ENCODE assay signal across 10 cellular contexts in genomic region chr4:140556372-140557085, GRCh38. TPM values are rescaled to one million over a fixed set of nuclear protein-coding genes. Genes with fewer than 3 reads are reported as not detected.
DNase-seq lines count a peak whose midpoint lies in the region; ATAC-seq and TF ChIP-seq lines count a peak whose summit lies in the region.
"Had no signal": no experiment of that assay in that cellular context is flagged by ENCODE, and none has a peak within 500 bp of the region (broad histone marks: within the 10 kb centered on the region; RNA-seq: fewer than 3 reads in every experiment).

No MANE protein-coding gene starts in this region.

- H3K9me3 Mint-ChIP-seq in activated CD4-positive, alpha-beta T cell treated with anti-CD3 and anti-CD28 coated beads, Interleukin-2, amount 10 ng/mL, durations not matched to agents 7 days and 5 days: no peaks in the 10 kb centered on the region

- intact Hi-C loops in mucosa of descending colon (cut with DNase I, micrococcal nuclease): no loop called here

- peaks cover 2% of the 10 kb centered on the region for H3K36me3 Mint-ChIP-seq in activated CD4-positive, alpha-beta T cell treated with anti-CD3 and anti-CD28 coated beads, Interleukin-2, amount 10 ng/mL, durations not matched to agents 7 days and 5 days (ENCODE audit: low read depth)

- peaks cover 28% of the 10 kb centered on the region for H3K27me3 Mint-ChIP-seq in activated CD4-positive, alpha-beta T cell treated with anti-CD3 and anti-CD28 coated beads, Interleukin-2, amount 10 ng/mL, durations not matched to agents 7 days and 5 days

- H3K4me1 Mint-ChIP-seq in activated CD4-positive, alpha-beta T cell treated with anti-CD3 and anti-CD28 coated beads, Interleukin-2, amount 10 ng/mL, durations not matched to agents 7 days and 5 days: peaks cover 15% of the 10 kb centered on the region

- H3K4me3 Mint-ChIP-seq in activated CD4-positive, alpha-beta T cell treated with anti-CD3 and anti-CD28 coated beads, Interleukin-2, amount 10 ng/mL, durations not matched to agents 7 days and 5 days: no peak overlapping the region

- CTCF ChIA-PET in activated CD4-positive, alpha-beta T cell treated with anti-CD3 and anti-CD28 coated beads, Interleukin-2, amount 10 ng/mL, durations not matched to agents 7 days and 5 days (lab: Charles Lee): no interaction called here

- POLR2A ChIA-PET in activated CD4-positive, alpha-beta T cell treated with anti-CD3 and anti-CD28 coated beads, Interleukin-2, amount 10 ng/mL, durations not matched to agents 7 days and 5 days (lab: Charles Lee): no interaction called here

- H3K27ac ChIP-seq in hepatocyte: no peak overlapping the region
- H3K27ac ChIP-seq: epithelial cell of prostate had no signal

- H4K20me1 ChIP-seq in hepatocyte (ENCODE audit: insufficient read depth, poor library complexity, severe bottlenecking): no peaks in the 10 kb centered on the region

- no peak overlapping the region for H3K4me2 ChIP-seq in hepatocyte

- TF ChIP-seq CTCF in mucosa of descending colon (IDR thresholded peaks at IDR 0.05) (no peak), hepatocyte (IDR thresholded peaks at IDR 0.05; ENCODE audit: poor library complexity) (no peak)

- H3K4me3 ChIP-seq in mucosa of descending colon (no peak overlapping the region), hepatocyte (no peak overlapping the region)

- DNase-seq in activated CD4-positive, alpha-beta T cell treated with anti-CD3 and anti-CD28 coated beads, Interleukin-2, amount 10 ng/mL, durations not matched to agents 7 days and 5 days: peak; percentile 25
- DNase-seq in activated CD4-positive, alpha-beta T cell treated with anti-CD3 and anti-CD28 coated beads, Interleukin-2, amount 50 U/mL, for 1 hour: no peak
- DNase-seq in mucosa of descending colon (no peak), NCI-H2029 treated with DMSO at 0.1 percent for 48 hours (lab: John Stamatoyannopoulos, UW) (no peak), hepatocyte (ENCODE audit: low spot score) (no peak), D341Med (ENCODE audit: low spot score) (no peak)
- DNase-seq: NCI-H345 had no signal

- H3K27ac Mint-ChIP-seq in activated CD4-positive, alpha-beta T cell treated with anti-CD3 and anti-CD28 coated beads, Interleukin-2, amount 10 ng/mL, durations not matched to agents 7 days and 5 days: no peak overlapping the region

- H3K79me2 ChIP-seq in hepatocyte: no peaks in the 10 kb centered on the region

- H3K9me3 ChIP-seq in mucosa of descending colon (no peaks in the 10 kb centered on the region), hepatocyte (ENCODE audit: low read depth) (no peaks in the 10 kb centered on the region)

- no peak overlapping the region for H2AFZ ChIP-seq in hepatocyte

- 86% methylated on average over 6 of the region's 6 CpGs for WGBS in hepatocyte (ENCODE audit: low lambda C conversion rate, missing lambda C conversion rate)

- H3K27me3 ChIP-seq in hepatocyte: peaks cover 2% of the 10 kb centered on the region

- H3K4me1 ChIP-seq in mucosa of descending colon (ENCODE audit: low read depth): no peaks in the 10 kb centered on the region
- no peaks in the 10 kb centered on the region for H3K4me1 ChIP-seq in hepatocyte (ENCODE audit: insufficient read depth)

- peak; percentile 99 for ATAC-seq in GM21717 (IDR thresholded peaks at IDR 0.05; ENCODE audit: unreplicated experiment)
- ATAC-seq in HG03460 (IDR thresholded peaks at IDR 0.05; ENCODE audit: unreplicated experiment): peak; percentile 99
- ATAC-seq in mucosa of descending colon: peak; percentile 10

- H3K36me3 ChIP-seq in mucosa of descending colon (ENCODE audit: low read depth): no peaks in the 10 kb centered on the region
- H3K36me3 ChIP-seq in hepatocyte (replicated peaks; ENCODE audit: insufficient read depth, low read depth): no peaks in the 10 kb centered on the region

- no peaks in the 10 kb centered on the region for H3K9me2 ChIP-seq in hepatocyte (replicated peaks; ENCODE audit: insufficient read depth)

RNA-seq across cellular contexts. Expression of gene UCP1, which starts 12.2 kb away (rescaled TPM):
- not detected for total RNA-seq in activated CD4-positive, alpha-beta T cell treated with anti-CD3 and anti-CD28 coated beads, Interleukin-2, amount 10 ng/mL, durations not matched to agents 7 days and 5 days
- total RNA-seq in mucosa of descending colon: not detected
- not detected in 2 replicates for total RNA-seq in hepatocyte
- not detected in 2 replicates for polyA plus RNA-seq in hepatocyte

RNA-seq across cellular contexts. Expression of gene ELMOD2, which starts 32.6 kb away (rescaled TPM):
- total RNA-seq in activated CD4-positive, alpha-beta T cell treated with anti-CD3 and anti-CD28 coated beads, Interleukin-2, amount 10 ng/mL, durations not matched to agents 7 days and 5 days: 10 to 100 TPM; 16.8 to 17.4 TPM
- 10 to 100 TPM; 19.2 to 25.2 (median 21.9) TPM for total RNA-seq in mucosa of descending colon
- total RNA-seq in hepatocyte: 64.6 and 66.3 TPM in 2 replicates
- 22.0 and 23.3 TPM in 2 replicates for polyA plus RNA-seq in hepatocyte

RNA-seq across cellular contexts. Expression of gene MGAT4D, which starts 58.4 kb away (rescaled TPM):
- not detected for total RNA-seq in activated CD4-positive, alpha-beta T cell treated with anti-CD3 and anti-CD28 coated beads, Interleukin-2, amount 10 ng/mL, durations not matched to agents 7 days and 5 days
- total RNA-seq in mucosa of descending colon (not detected), hepatocyte (not detected in 2 replicates)
- not detected in 2 replicates for polyA plus RNA-seq in hepatocyte

Comparison
In these comparisons a context has a peak if more than half of its experiments do, and no peak if none do; other contexts are left out.
1. ATAC-seq: peak in every context shown above with its lines; median percentile 99 in GM21717; 99 in HG03460; 10 in mucosa of descending colon.